ENCODE assay signal across 8 cellular contexts in the genomic region with DNA sequence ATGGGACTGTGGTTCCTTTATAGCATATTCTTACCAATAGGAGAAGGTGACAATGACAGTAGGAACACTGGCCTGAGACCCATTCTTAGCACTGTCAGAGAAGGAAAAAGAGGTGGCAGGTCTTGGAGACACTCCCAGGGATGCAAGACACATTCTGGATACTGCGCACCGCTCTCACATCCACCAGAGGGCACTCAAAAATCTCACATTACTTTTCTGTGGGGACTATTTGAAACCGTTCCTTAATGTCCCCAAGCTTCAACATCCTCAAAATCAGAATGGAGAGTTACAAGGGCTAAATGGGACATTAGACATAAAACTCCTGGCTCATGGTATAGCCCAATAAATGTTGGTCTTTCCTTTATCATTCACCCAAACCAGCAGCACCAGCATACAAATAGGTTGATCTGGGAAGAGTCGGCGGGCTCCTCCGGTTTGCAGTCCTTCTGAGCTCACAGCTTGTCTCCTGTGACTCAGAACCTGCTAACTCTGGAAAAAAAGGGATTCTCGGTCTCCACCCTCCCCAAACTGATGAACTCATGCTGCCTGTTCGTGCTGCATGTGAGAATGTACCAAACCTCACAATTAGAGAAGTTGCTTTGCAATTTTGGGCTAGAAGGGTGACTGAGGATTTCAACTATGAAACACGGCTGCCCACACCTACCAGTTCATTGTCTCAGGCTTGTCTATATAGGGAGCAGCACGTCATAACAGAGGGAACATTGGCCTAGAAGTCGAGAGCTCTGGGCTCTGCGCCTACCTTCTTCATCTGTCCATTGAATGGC. TPM values are rescaled to one million over a fixed set of nuclear protein-coding genes. Genes with fewer than 3 reads are reported as not detected.
A peak's percentile ranks its signal among the peaks of the same experiment; 100 is the strongest.
DNase-seq lines count a peak whose midpoint lies in the region; ATAC-seq and TF ChIP-seq lines count a peak whose summit lies in the region.

No MANE protein-coding gene starts in this region.

- H3K4me3 Mint-ChIP-seq in brain = no peak overlapping the region

- H3K4me3 ChIP-seq in HEK293 (ENCODE audit: low read depth, low read length) = no peak overlapping the region

- no peak overlapping the region for H3K27ac ChIP-seq in HEK293 (ENCODE audit: extremely low read depth, low read depth, low read length)

- H3K27ac Mint-ChIP-seq in brain = peak overlapping the region in 3 of 5 experiments; percentile 8 to 48 (median 14)

- ATAC-seq in stimulated activated naive CD8-positive, alpha-beta T cell treated with anti-CD3 and anti-CD28 coated beads, Interleukin-15, Interleukin-2, amounts not matched to agents 100 U/mL and 50 U/mL, for 24 hours = peak; percentile 33
- ATAC-seq in GM21825 (IDR thresholded peaks at IDR 0.05; ENCODE audit: unreplicated experiment) (no peak), HG02938 (IDR thresholded peaks at IDR 0.05; ENCODE audit: unreplicated experiment) (no peak)

- no peaks in the 10 kb centered on the region for H3K9me3 Mint-ChIP-seq in brain

- no peaks in the 10 kb centered on the region for H3K36me3 Mint-ChIP-seq in brain

- H3K27me3 Mint-ChIP-seq in brain = peaks cover 6% of the 10 kb centered on the region

- peaks cover 17% of the 10 kb centered on the region for H3K4me1 Mint-ChIP-seq in brain

- POLR2A ChIA-PET in HEK293 (lab: Yijun Ruan, JAX) = interaction anchor here (1.1 kb wide), 1 partner anchor 79 kb away, joined by 3 read pairs; no protein-coding TSS in a partner anchor

- CTCF ChIA-PET in HEK293 (lab: Yijun Ruan, JAX) = interaction anchor here (0.6 to 6.2 kb wide), 33 partner anchors 9 to 581 kb away, joined by 3 to 91 read pairs (median 5); no protein-coding TSS in a partner anchor

- TF ChIP-seq CTCF in HEK293 (tag by site-specific recombination; IDR thresholded peaks at IDR 0.05) (peak; percentile 69), brain (conservative IDR thresholded peaks at IDR 0.05) (peak; percentile 72 to 77)

- H3K36me3 ChIP-seq in HEK293 (ENCODE audit: control insufficient read depth in 2 of 2, insufficient read depth in 1 of 2, low read length in 2 of 2) = no peaks in the 10 kb centered on the region

- no peaks in the 10 kb centered on the region for H3K4me1 ChIP-seq in HEK293 (ENCODE audit: control insufficient read depth, insufficient read depth, low read length)

- no peaks in the 10 kb centered on the region for H3K9me3 ChIP-seq in HEK293 (ENCODE audit: control insufficient read depth, insufficient read depth, low read depth, low read length)

- DNase-seq in DMS53 (lab: John Stamatoyannopoulos, UW) (peak; percentile 78), NCI-H510A treated with DMSO at 0.1 percent for 48 hours (lab: John Stamatoyannopoulos, UW) (peak; percentile 68), inferior parietal cortex (ENCODE audit: extremely low spot score) (peak; percentile 84)
- no peak for DNase-seq in stimulated activated naive CD8-positive, alpha-beta T cell treated with anti-CD3 and anti-CD28 coated beads, Interleukin-15, Interleukin-2, amounts not matched to agents 100 U/mL and 50 U/mL, for 24 hours

TF ChIP-seq in HEK293, 187 proteins besides CTCF, POLR2A, EP300 and RAD21 (continues in another document):
- TF ChIP-seq ZEB2 (tag by site-specific recombination; IDR thresholded peaks at IDR 0.05) = no peak
- no peak for TF ChIP-seq ZNF785 (tag by site-specific recombination; IDR thresholded peaks at IDR 0.05)
- TF ChIP-seq ZBTB21 (tag by site-specific recombination; IDR thresholded peaks at IDR 0.05) = no peak
- TF ChIP-seq ZNF223 (tag by site-specific recombination; IDR thresholded peaks at IDR 0.05) = no peak
- no peak for TF ChIP-seq ZNF560 (tag by site-specific recombination; IDR thresholded peaks at IDR 0.05; ENCODE audit: borderline replicate concordance)
- no peak for TF ChIP-seq KLF1 (tag by site-specific recombination; IDR thresholded peaks at IDR 0.05)
- TF ChIP-seq ZFP37 (tag by site-specific recombination; IDR thresholded peaks at IDR 0.05) = no peak
- TF ChIP-seq SCRT1 (tag by site-specific recombination; IDR thresholded peaks at IDR 0.05; ENCODE audit: borderline replicate concordance) = no peak
- no peak for TF ChIP-seq ZNF549 (tag by site-specific recombination; IDR thresholded peaks at IDR 0.05)
- TF ChIP-seq ZNF433 (tag by site-specific recombination; IDR thresholded peaks at IDR 0.05; ENCODE audit: low read depth) = no peak
- TF ChIP-seq ZSCAN23 (tag by site-specific recombination; IDR thresholded peaks at IDR 0.05) = no peak
- TF ChIP-seq, protein P1, sequence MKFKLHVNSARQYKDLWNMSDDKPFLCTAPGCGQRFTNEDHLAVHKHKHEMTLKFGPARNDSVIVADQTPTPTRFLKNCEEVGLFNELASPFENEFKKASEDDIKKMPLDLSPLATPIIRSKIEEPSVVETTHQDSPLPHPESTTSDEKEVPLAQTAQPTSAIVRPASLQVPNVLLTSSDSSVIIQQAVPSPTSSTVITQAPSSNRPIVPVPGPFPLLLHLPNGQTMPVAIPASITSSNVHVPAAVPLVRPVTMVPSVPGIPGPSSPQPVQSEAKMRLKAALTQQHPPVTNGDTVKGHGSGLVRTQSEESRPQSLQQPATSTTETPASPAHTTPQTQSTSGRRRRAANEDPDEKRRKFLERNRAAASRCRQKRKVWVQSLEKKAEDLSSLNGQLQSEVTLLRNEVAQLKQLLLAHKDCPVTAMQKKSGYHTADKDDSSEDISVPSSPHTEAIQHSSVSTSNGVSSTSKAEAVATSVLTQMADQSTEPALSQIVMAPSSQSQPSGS (tag by site-specific recombination; IDR thresholded peaks at IDR 0.05; ENCODE audit: low read depth) = no peak
- TF ChIP-seq SETDB1 (IDR thresholded peaks at IDR 0.05; ENCODE audit: insufficient read length, low read length) = no peak
- no peak for TF ChIP-seq ZBTB20 (tag by site-specific recombination; IDR thresholded peaks at IDR 0.05)
- no peak for TF ChIP-seq ZBTB8A (tag by site-specific recombination; IDR thresholded peaks at IDR 0.05)
- TF ChIP-seq ZNF776 (tag by site-specific recombination; IDR thresholded peaks at IDR 0.05; ENCODE audit: borderline replicate concordance) = no peak
- no peak for TF ChIP-seq ZFP41 (tag by site-specific recombination; IDR thresholded peaks at IDR 0.05; ENCODE audit: borderline replicate concordance)
- no peak for TF ChIP-seq KLF8 (tag by site-specific recombination; IDR thresholded peaks at IDR 0.05)
- no peak for TF ChIP-seq ZNF48 (tag by site-specific recombination; IDR thresholded peaks at IDR 0.05)
- TF ChIP-seq ZNF121 (tag by site-specific recombination; IDR thresholded peaks at IDR 0.05) = no peak
- TF ChIP-seq, protein P2, sequence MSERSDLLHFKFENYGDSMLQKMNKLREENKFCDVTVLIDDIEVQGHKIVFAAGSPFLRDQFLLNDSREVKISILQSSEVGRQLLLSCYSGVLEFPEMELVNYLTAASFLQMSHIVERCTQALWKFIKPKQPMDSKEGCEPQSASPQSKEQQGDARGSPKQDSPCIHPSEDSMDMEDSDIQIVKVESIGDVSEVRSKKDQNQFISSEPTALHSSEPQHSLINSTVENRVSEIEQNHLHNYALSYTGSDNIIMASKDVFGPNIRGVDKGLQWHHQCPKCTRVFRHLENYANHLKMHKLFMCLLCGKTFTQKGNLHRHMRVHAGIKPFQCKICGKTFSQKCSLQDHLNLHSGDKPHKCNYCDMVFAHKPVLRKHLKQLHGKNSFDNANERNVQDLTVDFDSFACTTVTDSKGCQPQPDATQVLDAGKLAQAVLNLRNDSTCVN (tag by site-specific recombination; optimal IDR thresholded peaks at IDR 0.05) = no peak
- TF ChIP-seq ZNF843 (tag by site-specific recombination; IDR thresholded peaks at IDR 0.05) = no peak
- TF ChIP-seq ZNF585B (tag by site-specific recombination; IDR thresholded peaks at IDR 0.05) = no peak
- peak; percentile 77 for TF ChIP-seq ZNF654 (tag by site-specific recombination; IDR thresholded peaks at IDR 0.05; ENCODE audit: low read depth)
- no peak for TF ChIP-seq MYNN (tag by site-specific recombination; IDR thresholded peaks at IDR 0.05; ENCODE audit: borderline replicate concordance)
- no peak for TF ChIP-seq ZNF138 (tag by site-specific recombination; IDR thresholded peaks at IDR 0.05; ENCODE audit: borderline replicate concordance)
- no peak for TF ChIP-seq ZNF791 (tag by site-specific recombination; IDR thresholded peaks at IDR 0.05)
- TF ChIP-seq ZNF792 (tag by site-specific recombination; IDR thresholded peaks at IDR 0.05) = no peak
- no peak for TF ChIP-seq KLF9 (tag by site-specific recombination; IDR thresholded peaks at IDR 0.05; ENCODE audit: low read depth)
- no peak for TF ChIP-seq ZNF114 (tag by site-specific recombination; IDR thresholded peaks at IDR 0.05)
- no peak for TF ChIP-seq ZXDB (tag by site-specific recombination; IDR thresholded peaks at IDR 0.05)
- no peak for TF ChIP-seq ZNF354C (tag by site-specific recombination; IDR thresholded peaks at IDR 0.05; ENCODE audit: borderline replicate concordance, low read depth)
- peak; percentile 37; the same call in 1 of the 2 replicates for TF ChIP-seq ZNF660 (tag by site-specific recombination; IDR thresholded peaks at IDR 0.05)
- TF ChIP-seq ZNF707 (tag by site-specific recombination; IDR thresholded peaks at IDR 0.05) = no peak
- no peak for TF ChIP-seq ZNF521 (tag by site-specific recombination; IDR thresholded peaks at IDR 0.05)
- TF ChIP-seq, protein P3, sequence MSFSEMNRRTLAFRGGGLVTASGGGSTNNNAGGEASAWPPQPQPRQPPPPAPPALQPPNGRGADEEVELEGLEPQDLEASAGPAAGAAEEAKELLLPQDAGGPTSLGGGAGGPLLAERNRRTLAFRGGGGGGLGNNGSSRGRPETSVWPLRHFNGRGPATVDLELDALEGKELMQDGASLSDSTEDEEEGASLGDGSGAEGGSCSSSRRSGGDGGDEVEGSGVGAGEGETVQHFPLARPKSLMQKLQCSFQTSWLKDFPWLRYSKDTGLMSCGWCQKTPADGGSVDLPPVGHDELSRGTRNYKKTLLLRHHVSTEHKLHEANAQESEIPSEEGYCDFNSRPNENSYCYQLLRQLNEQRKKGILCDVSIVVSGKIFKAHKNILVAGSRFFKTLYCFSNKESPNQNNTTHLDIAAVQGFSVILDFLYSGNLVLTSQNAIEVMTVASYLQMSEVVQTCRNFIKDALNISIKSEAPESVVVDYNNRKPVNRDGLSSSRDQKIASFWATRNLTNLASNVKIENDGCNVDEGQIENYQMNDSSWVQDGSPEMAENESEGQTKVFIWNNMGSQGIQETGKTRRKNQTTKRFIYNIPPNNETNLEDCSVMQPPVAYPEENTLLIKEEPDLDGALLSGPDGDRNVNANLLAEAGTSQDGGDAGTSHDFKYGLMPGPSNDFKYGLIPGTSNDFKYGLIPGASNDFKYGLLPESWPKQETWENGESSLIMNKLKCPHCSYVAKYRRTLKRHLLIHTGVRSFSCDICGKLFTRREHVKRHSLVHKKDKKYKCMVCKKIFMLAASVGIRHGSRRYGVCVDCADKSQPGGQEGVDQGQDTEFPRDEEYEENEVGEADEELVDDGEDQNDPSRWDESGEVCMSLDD (tag by site-specific recombination; IDR thresholded peaks at IDR 0.05) = no peak

RNA-seq across cellular contexts. Expression of a gene that starts 40.2 kb away (rescaled TPM):
- polyA plus RNA-seq in brain (ENCODE audit: insufficient read depth, low read depth, low replicate concordance) = 0.51 TPM
